Comparison of ENCODE assay signal across 1 cellular context in genomic region chr4:134552063-134552462, GRCh38.
TF ChIP-seq lines count a peak whose summit lies in the region.

No MANE protein-coding gene starts in this region.

TF ChIP-seq in GM23338, 12 proteins besides CTCF, POLR2A, EP300 and RAD21 (continued from another document):
- TF ChIP-seq STAT1 (IDR thresholded peaks at IDR 0.05; ENCODE audit: unreplicated experiment) (no peak), ZNF114 (CRISPR knock-in tag; IDR thresholded peaks at IDR 0.05) (0 out of 2 replicates have a peak, but pooled peaks have one; percentile 30), REST (IDR thresholded peaks at IDR 0.05; ENCODE audit: unreplicated experiment) (no peak), CREB1 (CRISPR knock-in tag; IDR thresholded peaks at IDR 0.05; ENCODE audit: low read depth) (no peak), ETS1 (IDR thresholded peaks at IDR 0.05) (no peak), EZH2 (IDR thresholded peaks at IDR 0.05; ENCODE audit: low read depth, unreplicated experiment) (no peak), EZH2phosphoT487 (IDR thresholded peaks at IDR 0.05; ENCODE audit: unreplicated experiment) (no peak), POLR2AphosphoS5 (IDR thresholded peaks at IDR 0.05; ENCODE audit: low read depth) (0 out of 2 replicates have a peak, but pooled peaks have one; percentile 26), NANOG (IDR thresholded peaks at IDR 0.05; ENCODE audit: borderline replicate concordance) (peak; percentile 99), JUNB (IDR thresholded peaks at IDR 0.05; ENCODE audit: unreplicated experiment) (no peak), ZNF331 (CRISPR knock-in tag; IDR thresholded peaks at IDR 0.05; ENCODE audit: low read depth) (no peak)
